In the genomic region with DNA sequence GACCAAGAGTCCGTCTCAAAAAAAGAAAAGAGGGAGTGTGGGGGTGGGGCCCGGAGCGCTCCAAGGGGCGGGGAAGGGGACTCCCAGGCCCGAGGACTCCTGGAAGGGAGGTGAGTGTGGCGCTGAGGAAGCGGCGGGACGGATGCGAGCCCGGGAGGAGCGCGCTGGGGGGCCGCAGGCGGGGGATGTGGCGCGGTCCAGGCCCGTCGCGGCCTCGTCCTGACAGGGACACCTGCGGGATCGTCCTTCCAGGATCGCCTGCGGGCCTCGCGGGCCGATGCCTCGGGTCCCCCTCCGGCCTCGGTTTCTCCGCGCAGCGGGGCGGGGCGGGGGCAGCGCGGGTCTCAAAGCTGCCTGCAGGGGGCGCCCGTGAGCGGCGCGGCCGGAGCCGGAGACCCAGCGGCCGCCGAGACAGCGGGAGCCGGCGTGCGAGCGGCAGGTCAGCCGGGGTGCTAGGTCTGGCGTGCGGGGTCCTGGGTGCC, we compare ENCODE assay signal across 8 cellular contexts. TPM values are rescaled to one million over a fixed set of nuclear protein-coding genes. Genes with fewer than 3 reads are reported as not detected.
DNase-seq lines count a peak whose midpoint lies in the region; ATAC-seq, FAIRE-seq and TF ChIP-seq lines count a peak whose summit lies in the region.

No MANE protein-coding gene starts in this region.

- TF ChIP-seq CTCF in C4-2B (conservative IDR thresholded peaks at IDR 0.05) (peak; percentile 92), WI38 (IDR thresholded peaks at IDR 0.05; ENCODE audit: low read depth, low read length) (peak; percentile 63), bronchial epithelial cell (IDR thresholded peaks at IDR 0.05; ENCODE audit: insufficient read depth, low read length, severe bottlenecking) (peak; percentile 64)

- no peak overlapping the region for H3K27ac ChIP-seq in C4-2B

- no peaks in the 10 kb centered on the region for H3K36me3 ChIP-seq in bronchial epithelial cell (ENCODE audit: control insufficient read depth, insufficient read depth, low read length)

- DNase-seq in bronchial epithelial cell (ENCODE audit: low read depth) (no peak), left kidney (ENCODE audit: low read depth, low spot score) (peak; percentile 74), ureter (ENCODE audit: low spot score) (no peak), NCI-H446 treated with DMSO at 0.1 percent for 48 hours (lab: John Stamatoyannopoulos, UW) (no peak)
- peak in 2 of 3 experiments; percentile 41 to 68 for DNase-seq in stimulated activated CD4-positive, alpha-beta T cell treated with anti-CD3 and anti-CD28 coated beads, TNF-alpha, amount 100 ng/mL, for 4 hours (ENCODE audit: low read depth in 3 of 3)

- ATAC-seq in HG02885 (IDR thresholded peaks at IDR 0.05; ENCODE audit: poor library complexity, unreplicated experiment), result peak; percentile 38

- H3K27me3 ChIP-seq in bronchial epithelial cell (ENCODE audit: control insufficient read depth, insufficient read depth, low read length), result peaks cover 22% of the 10 kb centered on the region

- H3K4me3 ChIP-seq in WI38 (ENCODE audit: low read depth, low read length), result peak overlapping the region; percentile 54
- peak overlapping the region; percentile 42 for H3K4me3 ChIP-seq in bronchial epithelial cell (ENCODE audit: low read depth, low read length)

- no peak for FAIRE-seq in bronchial epithelial cell (lab: Jason Lieb, UNC)

RNA-seq across cellular contexts. Expression of gene ADORA2A, which starts 3.8 kb away (rescaled TPM):
- total RNA-seq in bronchial epithelial cell (under 0.01 and 0.77 TPM in 2 replicates), ureter (3.3 TPM)

Comparison
In these comparisons a context has a peak if more than half of its experiments do, and no peak if none do; other contexts are left out.
1. DNase-seq: peak in left kidney (single experiment) and stimulated activated CD4-positive, alpha-beta T cell treated with anti-CD3 and anti-CD28 coated beads, TNF-alpha, amount 100 ng/mL, for 4 hours (2 of 3); none in bronchial epithelial cell (single experiment), ureter (single experiment) and NCI-H446 treated with DMSO at 0.1 percent for 48 hours (single experiment).
2. Peak in every context shown above with its lines, with median percentiles within 50 percentile points of each other: CTCF ChIP-seq.